In the genomic region with DNA sequence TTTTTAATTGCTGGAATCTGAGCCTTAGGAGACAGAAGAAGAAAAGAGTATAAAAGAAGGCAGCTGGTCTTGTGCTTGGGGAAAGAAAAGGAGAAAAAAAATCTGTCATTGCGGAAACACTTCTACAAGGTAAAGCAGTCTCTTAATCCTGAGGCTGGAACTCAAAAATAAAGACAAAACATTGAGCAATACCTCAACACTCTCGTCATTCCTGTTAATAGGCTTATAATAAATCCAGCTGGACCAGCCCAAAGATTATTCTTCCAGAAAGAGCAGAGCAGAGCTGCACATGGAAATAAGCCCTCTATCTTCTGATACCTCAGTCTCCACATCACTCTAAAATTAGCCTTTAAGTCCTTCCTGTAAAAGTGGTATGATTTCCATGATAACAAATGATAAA, we compare ENCODE assay signal across 1 cellular context.
TF ChIP-seq lines count a peak whose summit lies in the region.

No MANE protein-coding gene starts in this region.

TF ChIP-seq in K562, 482 proteins besides CTCF, POLR2A, EP300 and RAD21 (continued from another document):
- TF ChIP-seq, protein P1, sequence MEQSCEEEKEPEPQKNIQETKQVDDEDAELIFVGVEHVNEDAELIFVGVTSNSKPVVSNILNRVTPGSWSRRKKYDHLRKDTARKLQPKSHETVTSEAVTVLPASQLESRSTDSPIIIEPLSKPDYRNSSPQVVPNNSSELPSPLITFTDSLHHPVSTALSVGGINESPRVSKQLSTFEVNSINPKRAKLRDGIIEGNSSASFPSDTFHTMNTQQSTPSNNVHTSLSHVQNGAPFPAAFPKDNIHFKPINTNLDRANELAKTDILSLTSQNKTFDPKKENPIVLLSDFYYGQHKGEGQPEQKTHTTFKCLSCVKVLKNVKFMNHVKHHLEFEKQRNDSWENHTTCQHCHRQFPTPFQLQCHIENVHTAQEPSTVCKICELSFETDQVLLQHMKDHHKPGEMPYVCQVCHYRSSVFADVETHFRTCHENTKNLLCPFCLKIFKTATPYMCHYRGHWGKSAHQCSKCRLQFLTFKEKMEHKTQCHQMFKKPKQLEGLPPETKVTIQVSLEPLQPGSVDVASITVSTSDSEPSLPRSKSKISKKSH (CRISPR knock-in tag; IDR thresholded peaks at IDR 0.05) = no peak
- TF ChIP-seq CEBPG (CRISPR knock-in tag; IDR thresholded peaks at IDR 0.05) = no peak
- 0 out of 4 replicates have a peak, but pooled peaks of 1 of the 2 experiments have one; percentile 26 for TF ChIP-seq CEBPG (tag; conservative IDR thresholded peaks at IDR 0.05 in 1 of 2, IDR thresholded peaks at IDR 0.05 in 1 of 2)
- TF ChIP-seq, protein P2, sequence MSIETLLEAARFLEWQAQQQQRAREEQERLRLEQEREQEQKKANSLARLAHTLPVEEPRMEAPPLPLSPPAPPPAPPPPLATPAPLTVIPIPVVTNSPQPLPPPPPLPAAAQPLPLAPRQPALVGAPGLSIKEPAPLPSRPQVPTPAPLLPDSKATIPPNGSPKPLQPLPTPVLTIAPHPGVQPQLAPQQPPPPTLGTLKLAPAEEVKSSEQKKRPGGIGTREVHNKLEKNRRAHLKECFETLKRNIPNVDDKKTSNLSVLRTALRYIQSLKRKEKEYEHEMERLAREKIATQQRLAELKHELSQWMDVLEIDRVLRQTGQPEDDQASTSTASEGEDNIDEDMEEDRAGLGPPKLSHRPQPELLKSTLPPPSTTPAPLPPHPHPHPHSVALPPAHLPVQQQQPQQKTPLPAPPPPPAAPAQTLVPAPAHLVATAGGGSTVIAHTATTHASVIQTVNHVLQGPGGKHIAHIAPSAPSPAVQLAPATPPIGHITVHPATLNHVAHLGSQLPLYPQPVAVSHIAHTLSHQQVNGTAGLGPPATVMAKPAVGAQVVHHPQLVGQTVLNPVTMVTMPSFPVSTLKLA (conservative IDR thresholded peaks at IDR 0.05) = no peak
- no peak for TF ChIP-seq COPS2 (conservative IDR thresholded peaks at IDR 0.05)
- TF ChIP-seq RBM34 (IDR thresholded peaks at IDR 0.05; ENCODE audit: borderline replicate concordance, insufficient read depth, low read length) = no peak
